In the genomic region with DNA sequence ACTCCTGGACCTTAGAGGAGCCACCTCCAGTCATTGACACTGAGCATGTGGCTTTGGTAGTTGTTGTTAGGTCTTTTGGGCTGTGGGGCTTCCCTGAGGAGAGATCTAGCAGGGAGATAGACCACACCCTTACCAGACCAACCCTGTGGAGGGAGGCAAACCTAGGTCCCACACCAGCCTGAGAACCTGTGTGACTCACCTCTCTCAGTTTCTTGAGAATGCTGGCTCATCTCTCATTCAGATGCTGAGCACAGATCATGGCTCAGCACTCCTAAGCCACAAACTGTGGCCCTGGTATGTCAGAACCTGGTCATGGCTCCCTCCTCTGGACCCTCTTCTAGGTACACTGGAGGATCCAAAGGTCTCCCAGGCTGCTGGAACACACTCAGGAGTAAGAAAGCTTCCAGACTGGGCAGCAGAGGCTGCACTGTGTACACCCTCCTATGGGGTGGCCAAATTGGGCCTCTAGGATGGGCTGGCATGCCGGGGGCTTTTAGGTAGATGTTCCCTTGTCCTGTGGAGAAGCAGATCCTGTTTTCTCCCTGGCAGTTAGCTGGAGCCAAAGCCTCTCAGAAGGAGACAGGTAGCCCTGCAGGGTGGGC, we compare ENCODE assay signal across 26 cellular contexts.
DNase-seq lines count a peak whose midpoint lies in the region; ATAC-seq, FAIRE-seq and TF ChIP-seq lines count a peak whose summit lies in the region.
"Had no signal": no experiment of that assay in that cellular context is flagged by ENCODE, and none has a peak within 500 bp of the region (broad histone marks: within the 10 kb centered on the region; RNA-seq: fewer than 3 reads in every experiment).

No MANE protein-coding gene starts in this region.

- H3K9me3 ChIP-seq in spleen (peaks cover 0 to 47% (median 21%) of the 10 kb centered on the region in 8 donors), PC-3 (ENCODE audit: low read length) (no peaks in the 10 kb centered on the region), sigmoid colon (peaks cover 0 to 4% (median 0%) of the 10 kb centered on the region in 4 donors)
- H3K9me3 ChIP-seq: BE2C had no signal

- no peaks in the 10 kb centered on the region for H3K9me2 ChIP-seq in PC-3 (replicated peaks; ENCODE audit: low read length)

- 53 to 83% (median 74%) methylated on average over 1 of the region's 1 CpG for WGBS in spleen, 5 donors
- 81 to 84% methylated on average over 1 of the region's 1 CpG for WGBS in sigmoid colon, 2 donors

- H3K79me2 ChIP-seq in PC-3 (ENCODE audit: low read length) = no peaks in the 10 kb centered on the region

- intact Hi-C loops in spleen (cut with DNase I; ENCODE audit: low total_unique reads) = no loop called here
- intact Hi-C loops in PC-3 (cut with micrococcal nuclease) = no loop called here
- intact Hi-C loops in sigmoid colon (cut with DNase I) = no loop called here

- CTCF ChIA-PET in PC-3 (lab: Charles Lee) = no interaction called here

- peak; percentile 69 for ATAC-seq in foreskin keratinocyte
- ATAC-seq in PC-3 = no peak
- ATAC-seq in GM18861 (IDR thresholded peaks at IDR 0.05; ENCODE audit: unreplicated experiment) = no peak

- no peak overlapping the region for H3K9ac ChIP-seq in PC-3 (ENCODE audit: low read length)
- H3K9ac ChIP-seq: BLaER1 treated with 17β-estradiol and CSF1 and Interleukin-3, amounts not matched to agents 10 nM and 100 nM; GM23248 had no signal

- no peak overlapping the region for H2AFZ ChIP-seq in PC-3 (ENCODE audit: low read length)
- H2AFZ ChIP-seq: GM23248 had no signal

- no peaks in the 10 kb centered on the region for H4K20me1 ChIP-seq in PC-3 (ENCODE audit: low read length)
- H4K20me1 ChIP-seq: BLaER1 treated with 17β-estradiol and CSF1 and Interleukin-3, amounts not matched to agents 10 nM and 100 nM had no signal

- TF ChIP-seq EP300 in sigmoid colon (IDR thresholded peaks at IDR 0.05) = no peak

- H3F3A ChIP-seq in PC-3 (ENCODE audit: low read length, unreplicated experiment) = no peaks in the 10 kb centered on the region

- H3K4me3 ChIP-seq in bronchial epithelial cell (ENCODE audit: low read depth, low read length) = no peak overlapping the region
- no peak overlapping the region for H3K4me3 ChIP-seq in spleen
- H3K4me3 ChIP-seq in PC-3 (ENCODE audit: low read length) = no peak overlapping the region
- H3K4me3 ChIP-seq in sigmoid colon = no peak overlapping the region
- H3K4me3 ChIP-seq: BLaER1 treated with 17β-estradiol and CSF1 and Interleukin-3, amounts not matched to agents 10 nM and 100 nM; GM23248 had no signal

- POLR2A ChIA-PET in PC-3 (lab: Charles Lee; ENCODE audit: unreplicated experiment) = no interaction called here

- no peaks in the 10 kb centered on the region for H3K27me3 ChIP-seq in bronchial epithelial cell (ENCODE audit: control insufficient read depth, insufficient read depth, low read length)
- no peaks in the 10 kb centered on the region for H3K27me3 ChIP-seq in foreskin keratinocyte
- no peaks in the 10 kb centered on the region for H3K27me3 ChIP-seq in spleen (replicated peaks in 1 of 7)
- H3K27me3 ChIP-seq in PC-3 (ENCODE audit: low read length) = no peaks in the 10 kb centered on the region
- no peaks in the 10 kb centered on the region for H3K27me3 ChIP-seq in sigmoid colon
- H3K27me3 ChIP-seq: BE2C; BLaER1 treated with 17β-estradiol and CSF1 and Interleukin-3, amounts not matched to agents 10 nM and 100 nM had no signal

- no peak overlapping the region for H3K4me2 ChIP-seq in PC-3 (ENCODE audit: low read length)
- H3K4me2 ChIP-seq: BLaER1 treated with 17β-estradiol and CSF1 and Interleukin-3, amounts not matched to agents 10 nM and 100 nM had no signal

- no peak for TF ChIP-seq POLR2A in spleen (IDR thresholded peaks at IDR 0.05)
- no peak for TF ChIP-seq POLR2A in sigmoid colon (IDR thresholded peaks at IDR 0.05)

- no peak for FAIRE-seq in bronchial epithelial cell (lab: Jason Lieb, UNC)
- FAIRE-seq: A204.1, GM12891, GM18507, H1 had no signal

- BruUV-seq in PC-3 (replicated peaks; lab: Mats Ljungman, UMichigan) = no TSS peak

- H3K36me3 ChIP-seq in bronchial epithelial cell (ENCODE audit: control insufficient read depth, insufficient read depth, low read length) (no peaks in the 10 kb centered on the region), spleen (no peaks in the 10 kb centered on the region), PC-3 (ENCODE audit: low read depth, low read length) (no peaks in the 10 kb centered on the region), sigmoid colon (no peaks in the 10 kb centered on the region)
- H3K36me3 ChIP-seq: BE2C; BLaER1 treated with 17β-estradiol and CSF1 and Interleukin-3, amounts not matched to agents 10 nM and 100 nM had no signal

- DNase-seq in HT1080 (ENCODE audit: low read depth) (peak; percentile 1), bronchial epithelial cell (ENCODE audit: low read depth) (peak; percentile 1), foreskin keratinocyte (peak in 1 of 2 donors; percentile 30), spleen (peak; percentile 47), PC-3 (no peak), sigmoid colon (no peak)
- DNase-seq in activated CD4-positive, alpha-beta T cell treated with anti-CD3 and anti-CD28 coated beads, Interleukin-2, amount 50 U/mL, for 48 hours = no peak
- DNase-seq: AML-193; BE2C; Calu3; CD4-positive, alpha-beta T cell; CD8-positive, alpha-beta memory T cell; COR-L47; DMS53; DMS79 treated with DMSO at 0.1 percent for 48 hours; GF-D8; GM23248; H7; HCEC 1CT had no signal

- H3K27ac ChIP-seq in foreskin keratinocyte = no peak overlapping the region
- no peak overlapping the region for H3K27ac ChIP-seq in spleen
- no peak overlapping the region for H3K27ac ChIP-seq in PC-3 (ENCODE audit: low read length)
- H3K27ac ChIP-seq in sigmoid colon = no peak overlapping the region
- H3K27ac ChIP-seq: 22Rv1; BLaER1 treated with 17β-estradiol and CSF1 and Interleukin-3, amounts not matched to agents 10 nM and 100 nM; GM23248 had no signal

- TF ChIP-seq CTCF in bronchial epithelial cell (IDR thresholded peaks at IDR 0.05; ENCODE audit: insufficient read depth, low read length, severe bottlenecking) (no peak), foreskin keratinocyte (conservative IDR thresholded peaks at IDR 0.05) (no peak), spleen (IDR thresholded peaks at IDR 0.05 in 8 of 11, conservative IDR thresholded peaks at IDR 0.05 in 3 of 11) (no peak), PC-3 (conservative IDR thresholded peaks at IDR 0.05; ENCODE audit: low read depth, low read length) (no peak), sigmoid colon (IDR thresholded peaks at IDR 0.05) (no peak)

- H3K4me1 ChIP-seq in foreskin keratinocyte (no peaks in the 10 kb centered on the region), spleen (no peaks in the 10 kb centered on the region), PC-3 (ENCODE audit: insufficient read depth, low read length) (no peaks in the 10 kb centered on the region), sigmoid colon (no peaks in the 10 kb centered on the region)
- H3K4me1 ChIP-seq: BE2C; BLaER1 treated with 17β-estradiol and CSF1 and Interleukin-3, amounts not matched to agents 10 nM and 100 nM had no signal

Comparison
In these comparisons a context has a peak if more than half of its experiments do, and no peak if none do; other contexts are left out.
1. DNase-seq: peak in HT1080 (single experiment), bronchial epithelial cell (single experiment) and spleen (single experiment); none in PC-3 (single experiment), sigmoid colon (single experiment) and activated CD4-positive, alpha-beta T cell treated with anti-CD3 and anti-CD28 coated beads, Interleukin-2, amount 50 U/mL, for 48 hours (0 of 2).